Comparison of ENCODE assay signal across 8 cellular contexts in the genomic region with DNA sequence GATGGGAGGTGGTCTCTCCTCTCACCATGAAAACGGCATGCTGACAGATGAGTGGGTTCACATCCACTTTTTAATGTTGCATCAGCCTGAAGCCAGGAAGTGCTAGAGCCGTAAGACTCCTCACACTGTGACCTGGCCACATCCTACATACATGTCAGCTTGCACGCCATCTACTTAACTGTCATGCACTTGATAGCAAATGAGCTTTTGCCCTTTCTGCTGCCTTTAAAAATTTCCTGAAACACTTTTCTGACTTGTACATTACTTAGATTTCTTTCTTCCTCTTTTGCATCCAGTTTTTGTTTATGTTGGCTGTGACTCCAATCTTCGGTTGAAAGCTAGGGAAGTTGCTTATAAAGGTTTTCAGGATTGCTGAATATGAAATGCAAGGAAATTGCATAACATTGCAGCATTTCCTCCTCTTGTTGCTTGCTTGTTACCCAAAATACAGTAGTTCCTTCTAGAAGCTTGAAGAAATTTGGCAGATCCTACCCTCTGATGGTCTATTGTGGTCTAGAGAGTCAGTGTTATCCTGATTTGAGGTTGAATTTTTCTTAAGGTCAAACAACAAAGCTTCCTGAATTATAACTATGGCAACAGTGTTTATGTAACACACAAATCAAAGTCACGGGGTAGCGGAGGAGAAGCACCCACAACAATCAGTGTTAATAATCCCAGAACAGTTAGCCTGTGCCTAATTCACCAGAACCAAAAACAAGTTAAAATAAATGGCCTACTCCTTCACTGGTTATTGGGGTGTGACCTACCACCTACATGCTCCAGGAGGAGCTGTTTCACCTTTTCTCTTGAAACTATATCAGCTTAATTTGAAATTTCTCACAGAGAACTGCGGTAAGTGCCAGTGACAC.
DNase-seq lines count a peak whose midpoint lies in the region; ATAC-seq and TF ChIP-seq lines count a peak whose summit lies in the region.

No MANE protein-coding gene starts in this region.

- H3K27ac ChIP-seq in HUES6 (ENCODE audit: low read depth, low read length): 0 out of 2 replicates have a peak overlapping the region, but pooled peaks have one; percentile 7
- peak overlapping the region; percentile 4 to 73 for H3K27ac ChIP-seq in breast epithelium
- peak overlapping the region; percentile 76 to 97 for H3K27ac ChIP-seq in left lung

- H3K36me3 ChIP-seq in HUES6 (ENCODE audit: control insufficient read depth, insufficient read depth, low read length): no peaks in the 10 kb centered on the region
- H3K36me3 ChIP-seq in breast epithelium: no peaks in the 10 kb centered on the region
- H3K36me3 ChIP-seq in left lung: no peaks in the 10 kb centered on the region

- H3K36me3 Mint-ChIP-seq in T-cell: peaks cover 10% of the 10 kb centered on the region

- ATAC-seq in GM21526 (IDR thresholded peaks at IDR 0.05; ENCODE audit: low FRiP score, unreplicated experiment) (peak; percentile 69), T-cell (replicated peaks in 1 of 4) (peak; percentile 88 to 92 (median 90)), left lung (peak; percentile 77)

- H3K4me1 ChIP-seq in HUES6 (ENCODE audit: control insufficient read depth, insufficient read depth, low read length): peaks cover 13% of the 10 kb centered on the region
- H3K4me1 ChIP-seq in breast epithelium: peaks cover 0 to 7% of the 10 kb centered on the region in 2 donors
- H3K4me1 ChIP-seq in left lung: peaks cover 26 to 67% of the 10 kb centered on the region in 2 donors

- CTCF ChIA-PET in T-cell (lab: Charles Lee): interaction anchor here (0.5 to 2.8 kb wide), 34 partner anchors 9 to 1201 kb away, joined by 3 to 13 read pairs (median 4); a partner anchor contains a TSS

- POLR2A ChIA-PET in T-cell (lab: Charles Lee): interaction anchor here (0.5 to 2.3 kb wide), 12 partner anchors 9 to 1396 kb away, joined by 3 to 9 read pairs (median 4); a partner anchor contains a TSS

- no peaks in the 10 kb centered on the region for H3K27me3 ChIP-seq in HUES6 (ENCODE audit: control insufficient read depth, insufficient read depth, low read length)
- no peaks in the 10 kb centered on the region for H3K27me3 ChIP-seq in breast epithelium
- H3K27me3 ChIP-seq in left lung: no peaks in the 10 kb centered on the region

- H3K4me3 ChIP-seq in HUES6 (ENCODE audit: low read depth, low read length) (no peak overlapping the region), breast epithelium (no peak overlapping the region), left lung (no peak overlapping the region)

- H3K9me3 ChIP-seq in HUES6 (ENCODE audit: control insufficient read depth, insufficient read depth, low read depth, low read length): no peaks in the 10 kb centered on the region
- H3K9me3 ChIP-seq in breast epithelium: no peaks in the 10 kb centered on the region
- H3K9me3 ChIP-seq in left lung: no peaks in the 10 kb centered on the region

- DNase-seq in GM10266 (ENCODE audit: extremely low spot score) (peak; percentile 69), T-cell (peak in 33 of 34 experiments; percentile 19 to 74 (median 57)), breast epithelium (ENCODE audit: low spot score in 2 of 2) (no peak), left lung (peak in 1 of 2 donors; percentile 60), NCI-H2107 treated with DMSO at 0.1 percent for 48 hours (lab: John Stamatoyannopoulos, UW; ENCODE audit: unreplicated experiment) (no peak)
- DNase-seq in stimulated activated CD8-positive, alpha-beta memory T cell treated with anti-CD3 and anti-CD28 coated beads, Interleukin-4, amount 100 ng/mL, for 24 hours (ENCODE audit: low read depth): peak; percentile 39

- intact Hi-C loops in breast epithelium (cut with DNase I; ENCODE audit: low total_unique reads): no loop called here
- intact Hi-C loops in left lung (cut with DNase I): no loop called here

- TF ChIP-seq POLR2A in breast epithelium (IDR thresholded peaks at IDR 0.05): no peak

- H3K9me3 Mint-ChIP-seq in T-cell: peaks cover 0 to 4% (median 0%) of the 10 kb centered on the region in 3 donors

- no peak overlapping the region for H3K9ac ChIP-seq in HUES6 (ENCODE audit: low read length)

- H3K4me3 Mint-ChIP-seq in T-cell: peak overlapping the region; percentile 49 to 63 (median 49)

- H3K27me3 Mint-ChIP-seq in T-cell: no peaks in the 10 kb centered on the region

- peaks cover 44 to 89% (median 81%) of the 10 kb centered on the region in 3 donors for H3K4me1 Mint-ChIP-seq in T-cell

- TF ChIP-seq CTCF in GM10266 (IDR thresholded peaks at IDR 0.05; ENCODE audit: control insufficient read depth, insufficient read depth, low read depth, missing control alignments): peak; percentile 62
- TF ChIP-seq CTCF in breast epithelium (IDR thresholded peaks at IDR 0.05): peak in 2 of 3 donors; percentile 49 to 50
- peak; percentile 25 to 27 for TF ChIP-seq CTCF in left lung (IDR thresholded peaks at IDR 0.05)

- H3K27ac Mint-ChIP-seq in T-cell: peak overlapping the region; percentile 96 to 97

Comparison
In these comparisons a context has a peak if more than half of its experiments do, and no peak if none do; other contexts are left out.
1. DNase-seq: peak in GM10266 (single experiment), T-cell (33 of 34) and stimulated activated CD8-positive, alpha-beta memory T cell treated with anti-CD3 and anti-CD28 coated beads, Interleukin-4, amount 100 ng/mL, for 24 hours (single experiment); none in breast epithelium (0 of 2) and NCI-H2107 treated with DMSO at 0.1 percent for 48 hours (single experiment).
2. H3K27ac ChIP-seq: peak in every context shown above with its lines; median percentile 86 in left lung; 38 in breast epithelium; 7 in HUES6.
3. Peak in every context shown above with its lines, with median percentiles within 50 percentile points of each other: CTCF ChIP-seq and ATAC-seq.